ENCODE assay signal across 1 cellular context in the genomic region with DNA sequence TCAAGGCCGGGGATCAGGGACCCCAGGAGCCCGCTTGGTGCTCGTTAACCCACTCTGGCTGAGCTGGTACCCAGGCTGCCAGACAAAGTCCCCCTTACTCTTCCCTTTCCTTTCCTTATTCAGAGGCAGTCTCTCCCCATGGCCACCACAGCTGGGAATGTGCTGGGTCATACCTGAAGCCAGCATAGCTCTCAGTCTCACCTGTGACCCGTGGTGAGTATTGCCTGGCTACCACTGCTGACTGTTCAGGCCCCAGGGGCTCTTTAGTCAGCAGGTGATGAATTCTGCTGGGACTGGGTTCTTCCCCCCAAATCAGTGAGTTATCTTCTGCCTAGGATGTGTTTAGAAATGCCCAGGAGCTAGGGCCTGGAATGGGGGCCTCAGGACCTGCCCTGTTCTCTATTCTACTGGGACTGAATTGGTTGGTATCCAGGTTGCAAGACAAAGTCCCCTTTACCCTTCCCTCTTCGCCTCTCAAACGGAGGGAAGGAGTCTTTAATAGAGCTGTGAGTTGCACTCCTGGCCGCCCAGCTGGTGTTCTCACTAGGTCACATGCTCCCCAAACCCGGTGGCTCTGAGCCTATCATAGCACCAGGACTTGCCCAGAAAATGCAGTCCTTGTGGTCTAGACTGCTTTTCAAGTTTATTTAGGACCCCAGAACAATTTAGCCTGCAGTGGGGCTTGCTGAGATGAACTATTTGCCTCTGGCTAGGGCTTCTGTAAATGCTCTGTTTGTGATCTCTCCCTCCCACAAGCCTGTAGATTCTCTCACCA.
TF ChIP-seq lines count a peak whose summit lies in the region.

No MANE protein-coding gene starts in this region.

TF ChIP-seq in H1, 55 proteins besides CTCF, POLR2A, EP300 and RAD21:
- TF ChIP-seq RXRA (IDR thresholded peaks at IDR 0.05; ENCODE audit: insufficient read depth, low read depth, low read length) (no peak), BACH1 (IDR thresholded peaks at IDR 0.05; ENCODE audit: low read length) (peak; percentile 30; the same call in 1 of the 2 replicates)
TF ChIP-seq in H1: peak in this region for 1.
